Comparison of ENCODE assay signal across 1 cellular context in the genomic region with DNA sequence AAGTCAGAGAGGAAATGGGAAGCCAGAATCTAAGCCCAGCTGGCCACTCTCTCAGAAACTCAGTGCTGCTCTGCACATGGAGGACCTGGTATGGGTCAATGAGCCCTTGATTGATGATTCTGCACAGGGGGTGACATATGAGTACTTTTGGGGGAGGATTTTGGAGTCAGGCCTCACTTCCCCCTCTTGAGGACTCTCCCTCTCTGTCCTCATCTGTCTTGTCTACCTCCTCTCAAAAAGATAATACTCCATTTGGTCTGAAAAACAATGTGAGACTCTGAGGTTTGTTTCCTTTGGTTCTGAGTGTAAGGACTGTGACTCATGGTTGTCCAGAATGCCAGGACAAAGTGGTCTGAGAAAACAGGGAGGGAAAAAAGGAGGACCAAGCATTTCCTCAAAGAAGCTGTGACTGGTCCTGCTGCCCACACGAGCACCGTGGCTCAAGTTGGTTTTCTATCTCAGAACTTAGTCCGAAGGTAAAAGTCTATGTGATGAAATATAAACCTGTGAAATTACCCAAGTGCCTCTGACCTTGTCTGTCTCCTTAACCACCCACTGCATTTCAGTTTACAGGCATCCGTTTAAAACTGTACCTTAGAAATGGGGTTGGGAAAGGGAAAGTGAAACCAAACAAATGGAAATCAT.
TF ChIP-seq lines count a peak whose summit lies in the region.

No MANE protein-coding gene starts in this region.

TF ChIP-seq in GM23338, 12 proteins besides CTCF, POLR2A, EP300 and RAD21:
- no peak for TF ChIP-seq ZNF114 (CRISPR knock-in tag; IDR thresholded peaks at IDR 0.05)
- TF ChIP-seq NANOG (IDR thresholded peaks at IDR 0.05; ENCODE audit: borderline replicate concordance), result no peak
- TF ChIP-seq, protein P1, sequence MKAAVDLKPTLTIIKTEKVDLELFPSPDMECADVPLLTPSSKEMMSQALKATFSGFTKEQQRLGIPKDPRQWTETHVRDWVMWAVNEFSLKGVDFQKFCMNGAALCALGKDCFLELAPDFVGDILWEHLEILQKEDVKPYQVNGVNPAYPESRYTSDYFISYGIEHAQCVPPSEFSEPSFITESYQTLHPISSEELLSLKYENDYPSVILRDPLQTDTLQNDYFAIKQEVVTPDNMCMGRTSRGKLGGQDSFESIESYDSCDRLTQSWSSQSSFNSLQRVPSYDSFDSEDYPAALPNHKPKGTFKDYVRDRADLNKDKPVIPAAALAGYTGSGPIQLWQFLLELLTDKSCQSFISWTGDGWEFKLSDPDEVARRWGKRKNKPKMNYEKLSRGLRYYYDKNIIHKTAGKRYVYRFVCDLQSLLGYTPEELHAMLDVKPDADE (IDR thresholded peaks at IDR 0.05), result no peak
- no peak for TF ChIP-seq POLR2AphosphoS5 (IDR thresholded peaks at IDR 0.05; ENCODE audit: low read depth)
- TF ChIP-seq, protein P2, sequence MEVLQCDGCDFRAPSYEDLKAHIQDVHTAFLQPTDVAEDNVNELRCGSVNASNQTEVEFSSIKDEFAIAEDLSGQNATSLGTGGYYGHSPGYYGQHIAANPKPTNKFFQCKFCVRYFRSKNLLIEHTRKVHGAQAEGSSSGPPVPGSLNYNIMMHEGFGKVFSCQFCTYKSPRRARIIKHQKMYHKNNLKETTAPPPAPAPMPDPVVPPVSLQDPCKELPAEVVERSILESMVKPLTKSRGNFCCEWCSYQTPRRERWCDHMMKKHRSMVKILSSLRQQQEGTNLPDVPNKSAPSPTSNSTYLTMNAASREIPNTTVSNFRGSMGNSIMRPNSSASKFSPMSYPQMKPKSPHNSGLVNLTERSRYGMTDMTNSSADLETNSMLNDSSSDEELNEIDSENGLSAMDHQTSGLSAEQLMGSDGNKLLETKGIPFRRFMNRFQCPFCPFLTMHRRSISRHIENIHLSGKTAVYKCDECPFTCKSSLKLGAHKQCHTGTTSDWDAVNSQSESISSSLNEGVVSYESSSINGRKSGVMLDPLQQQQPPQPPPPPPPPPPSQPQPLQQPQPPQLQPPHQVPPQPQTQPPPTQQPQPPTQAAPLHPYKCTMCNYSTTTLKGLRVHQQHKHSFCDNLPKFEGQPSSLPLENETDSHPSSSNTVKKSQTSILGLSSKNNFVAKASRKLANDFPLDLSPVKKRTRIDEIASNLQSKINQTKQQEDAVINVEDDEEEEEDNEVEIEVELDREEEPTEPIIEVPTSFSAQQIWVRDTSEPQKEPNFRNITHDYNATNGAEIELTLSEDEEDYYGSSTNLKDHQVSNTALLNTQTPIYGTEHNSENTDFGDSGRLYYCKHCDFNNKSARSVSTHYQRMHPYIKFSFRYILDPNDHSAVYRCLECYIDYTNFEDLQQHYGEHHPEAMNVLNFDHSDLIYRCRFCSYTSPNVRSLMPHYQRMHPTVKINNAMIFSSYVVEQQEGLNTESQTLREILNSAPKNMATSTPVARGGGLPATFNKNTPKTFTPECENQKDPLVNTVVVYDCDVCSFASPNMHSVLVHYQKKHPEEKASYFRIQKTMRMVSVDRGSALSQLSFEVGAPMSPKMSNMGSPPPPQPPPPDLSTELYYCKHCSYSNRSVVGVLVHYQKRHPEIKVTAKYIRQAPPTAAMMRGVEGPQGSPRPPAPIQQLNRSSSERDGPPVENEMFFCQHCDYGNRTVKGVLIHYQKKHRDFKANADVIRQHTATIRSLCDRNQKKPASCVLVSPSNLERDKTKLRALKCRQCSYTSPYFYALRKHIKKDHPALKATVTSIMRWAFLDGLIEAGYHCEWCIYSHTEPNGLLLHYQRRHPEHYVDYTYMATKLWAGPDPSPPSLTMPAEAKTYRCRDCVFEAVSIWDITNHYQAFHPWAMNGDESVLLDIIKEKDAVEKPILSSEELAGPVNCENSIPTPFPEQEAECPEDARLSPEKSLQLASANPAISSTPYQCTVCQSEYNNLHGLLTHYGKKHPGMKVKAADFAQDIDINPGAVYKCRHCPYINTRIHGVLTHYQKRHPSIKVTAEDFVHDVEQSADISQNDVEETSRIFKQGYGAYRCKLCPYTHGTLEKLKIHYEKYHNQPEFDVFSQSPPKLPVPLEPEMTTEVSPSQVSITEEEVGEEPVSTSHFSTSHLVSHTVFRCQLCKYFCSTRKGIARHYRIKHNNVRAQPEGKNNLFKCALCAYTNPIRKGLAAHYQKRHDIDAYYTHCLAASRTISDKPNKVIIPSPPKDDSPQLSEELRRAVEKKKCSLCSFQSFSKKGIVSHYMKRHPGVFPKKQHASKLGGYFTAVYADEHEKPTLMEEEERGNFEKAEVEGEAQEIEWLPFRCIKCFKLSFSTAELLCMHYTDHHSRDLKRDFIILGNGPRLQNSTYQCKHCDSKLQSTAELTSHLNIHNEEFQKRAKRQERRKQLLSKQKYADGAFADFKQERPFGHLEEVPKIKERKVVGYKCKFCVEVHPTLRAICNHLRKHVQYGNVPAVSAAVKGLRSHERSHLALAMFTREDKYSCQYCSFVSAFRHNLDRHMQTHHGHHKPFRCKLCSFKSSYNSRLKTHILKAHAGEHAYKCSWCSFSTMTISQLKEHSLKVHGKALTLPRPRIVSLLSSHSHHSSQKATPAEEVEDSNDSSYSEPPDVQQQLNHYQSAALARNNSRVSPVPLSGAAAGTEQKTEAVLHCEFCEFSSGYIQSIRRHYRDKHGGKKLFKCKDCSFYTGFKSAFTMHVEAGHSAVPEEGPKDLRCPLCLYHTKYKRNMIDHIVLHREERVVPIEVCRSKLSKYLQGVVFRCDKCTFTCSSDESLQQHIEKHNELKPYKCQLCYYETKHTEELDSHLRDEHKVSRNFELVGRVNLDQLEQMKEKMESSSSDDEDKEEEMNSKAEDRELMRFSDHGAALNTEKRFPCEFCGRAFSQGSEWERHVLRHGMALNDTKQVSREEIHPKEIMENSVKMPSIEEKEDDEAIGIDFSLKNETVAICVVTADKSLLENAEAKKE (CRISPR knock-in tag; IDR thresholded peaks at IDR 0.05), result no peak
- no peak for TF ChIP-seq STAT1 (IDR thresholded peaks at IDR 0.05; ENCODE audit: unreplicated experiment)
- TF ChIP-seq EZH2phosphoT487 (IDR thresholded peaks at IDR 0.05; ENCODE audit: unreplicated experiment), result no peak
- TF ChIP-seq EZH2 (IDR thresholded peaks at IDR 0.05; ENCODE audit: low read depth, unreplicated experiment), result no peak
- TF ChIP-seq CREB1 (CRISPR knock-in tag; IDR thresholded peaks at IDR 0.05; ENCODE audit: low read depth), result no peak
- TF ChIP-seq JUNB (IDR thresholded peaks at IDR 0.05; ENCODE audit: unreplicated experiment), result no peak
- TF ChIP-seq ZNF331 (CRISPR knock-in tag; IDR thresholded peaks at IDR 0.05; ENCODE audit: low read depth), result no peak
- TF ChIP-seq, protein P3, sequence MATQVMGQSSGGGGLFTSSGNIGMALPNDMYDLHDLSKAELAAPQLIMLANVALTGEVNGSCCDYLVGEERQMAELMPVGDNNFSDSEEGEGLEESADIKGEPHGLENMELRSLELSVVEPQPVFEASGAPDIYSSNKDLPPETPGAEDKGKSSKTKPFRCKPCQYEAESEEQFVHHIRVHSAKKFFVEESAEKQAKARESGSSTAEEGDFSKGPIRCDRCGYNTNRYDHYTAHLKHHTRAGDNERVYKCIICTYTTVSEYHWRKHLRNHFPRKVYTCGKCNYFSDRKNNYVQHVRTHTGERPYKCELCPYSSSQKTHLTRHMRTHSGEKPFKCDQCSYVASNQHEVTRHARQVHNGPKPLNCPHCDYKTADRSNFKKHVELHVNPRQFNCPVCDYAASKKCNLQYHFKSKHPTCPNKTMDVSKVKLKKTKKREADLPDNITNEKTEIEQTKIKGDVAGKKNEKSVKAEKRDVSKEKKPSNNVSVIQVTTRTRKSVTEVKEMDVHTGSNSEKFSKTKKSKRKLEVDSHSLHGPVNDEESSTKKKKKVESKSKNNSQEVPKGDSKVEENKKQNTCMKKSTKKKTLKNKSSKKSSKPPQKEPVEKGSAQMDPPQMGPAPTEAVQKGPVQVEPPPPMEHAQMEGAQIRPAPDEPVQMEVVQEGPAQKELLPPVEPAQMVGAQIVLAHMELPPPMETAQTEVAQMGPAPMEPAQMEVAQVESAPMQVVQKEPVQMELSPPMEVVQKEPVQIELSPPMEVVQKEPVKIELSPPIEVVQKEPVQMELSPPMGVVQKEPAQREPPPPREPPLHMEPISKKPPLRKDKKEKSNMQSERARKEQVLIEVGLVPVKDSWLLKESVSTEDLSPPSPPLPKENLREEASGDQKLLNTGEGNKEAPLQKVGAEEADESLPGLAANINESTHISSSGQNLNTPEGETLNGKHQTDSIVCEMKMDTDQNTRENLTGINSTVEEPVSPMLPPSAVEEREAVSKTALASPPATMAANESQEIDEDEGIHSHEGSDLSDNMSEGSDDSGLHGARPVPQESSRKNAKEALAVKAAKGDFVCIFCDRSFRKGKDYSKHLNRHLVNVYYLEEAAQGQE (IDR thresholded peaks at IDR 0.05; ENCODE audit: unreplicated experiment), result no peak
TF ChIP-seq in GM23338: peak in this region for 0.
